8 cellular contexts compared by ENCODE assay signal in genomic region chr11:41201156-41201555, GRCh38.
DNase-seq lines count a peak whose midpoint lies in the region; ATAC-seq, FAIRE-seq and TF ChIP-seq lines count a peak whose summit lies in the region.

No MANE protein-coding gene starts in this region.

- POLR2A ChIA-PET in PC-3 (lab: Charles Lee; ENCODE audit: unreplicated experiment): no interaction called here

- no peak overlapping the region for H3K9ac ChIP-seq in PC-3 (ENCODE audit: low read length)

- CTCF ChIA-PET in PC-3 (lab: Charles Lee): interaction anchor here (0.5 to 0.6 kb wide), 2 partner anchors 32 to 148 kb away, joined by 3 read pairs; no protein-coding TSS in a partner anchor

- H3K27me3 ChIP-seq in PC-3 (ENCODE audit: low read length): no peaks in the 10 kb centered on the region

- H3K4me1 ChIP-seq in PC-3 (ENCODE audit: insufficient read depth, low read length): no peaks in the 10 kb centered on the region

- H3K4me3 Mint-ChIP-seq in glutamatergic neuron (ENCODE audit: unreplicated experiment): no peak overlapping the region

- no peaks in the 10 kb centered on the region for H3K79me2 ChIP-seq in PC-3 (ENCODE audit: low read length)

- FAIRE-seq in H54 (lab: Jason Lieb, UNC): no peak

- H3K9me3 Mint-ChIP-seq in glutamatergic neuron (ENCODE audit: unreplicated experiment): no peaks in the 10 kb centered on the region

- H3K27ac Mint-ChIP-seq in glutamatergic neuron (ENCODE audit: unreplicated experiment): no peak overlapping the region

- H4K20me1 ChIP-seq in PC-3 (ENCODE audit: low read length): no peaks in the 10 kb centered on the region

- no TSS peak for BruUV-seq in PC-3 (replicated peaks; lab: Mats Ljungman, UMichigan)

- H3K36me3 ChIP-seq in PC-3 (ENCODE audit: low read depth, low read length): no peaks in the 10 kb centered on the region

- no peak overlapping the region for H2AFZ ChIP-seq in PC-3 (ENCODE audit: low read length)

- H3K9me3 ChIP-seq in PC-3 (ENCODE audit: low read length): no peaks in the 10 kb centered on the region

- H3K27ac ChIP-seq in PC-3 (ENCODE audit: low read length): no peak overlapping the region

- H3K27me3 Mint-ChIP-seq in glutamatergic neuron (ENCODE audit: unreplicated experiment): no peaks in the 10 kb centered on the region

- no peaks in the 10 kb centered on the region for H3F3A ChIP-seq in PC-3 (ENCODE audit: low read length, unreplicated experiment)

- no peak overlapping the region for H3K4me2 ChIP-seq in PC-3 (ENCODE audit: low read length)

- TF ChIP-seq CTCF in PC-3 (conservative IDR thresholded peaks at IDR 0.05; ENCODE audit: low read depth, low read length): peak; percentile 67
- TF ChIP-seq CTCF in glutamatergic neuron (IDR thresholded peaks at IDR 0.05; ENCODE audit: partially characterized antibody, unreplicated experiment): peak; percentile 75

- no peaks in the 10 kb centered on the region for H3K4me1 Mint-ChIP-seq in glutamatergic neuron (ENCODE audit: low read depth, unreplicated experiment)

- intact Hi-C loops in PC-3 (cut with micrococcal nuclease): no loop called here

- TF ChIP-seq POLR2A in H54 (IDR thresholded peaks at IDR 0.05; ENCODE audit: low read depth, low read length): no peak

- H3K4me3 ChIP-seq in PC-3 (ENCODE audit: low read length): no peak overlapping the region

- H3K36me3 Mint-ChIP-seq in glutamatergic neuron (ENCODE audit: unreplicated experiment): no peaks in the 10 kb centered on the region

- H3K9me2 ChIP-seq in PC-3 (replicated peaks; ENCODE audit: low read length): no peaks in the 10 kb centered on the region

- peak; percentile 49 for DNase-seq in NCI-H345 (lab: John Stamatoyannopoulos, UW)
- no peak for DNase-seq in NCI-H345 treated with DMSO at 0.1 percent for 48 hours (lab: John Stamatoyannopoulos, UW; ENCODE audit: unreplicated experiment)
- DNase-seq in PC-3: peak; percentile 64
- peak; percentile 73 for DNase-seq in glutamatergic neuron
- no peak for DNase-seq in effector CD8-positive, alpha-beta T cell (lab: John Stamatoyannopoulos, UW)
- no peak for DNase-seq in cerebellar nuclear complex (lab: John Stamatoyannopoulos, UW)
- no peak for DNase-seq in H54 (ENCODE audit: insufficient read length, low spot score)

- ATAC-seq in HG03280 (IDR thresholded peaks at IDR 0.05; ENCODE audit: unreplicated experiment): peak; percentile 51
- no peak for ATAC-seq in PC-3

Comparison
In these comparisons a context has a peak if more than half of its experiments do, and no peak if none do; other contexts are left out.
1. DNase-seq: peak in NCI-H345 (single experiment), PC-3 (single experiment) and glutamatergic neuron (single experiment); none in NCI-H345 treated with DMSO at 0.1 percent for 48 hours (single experiment), effector CD8-positive, alpha-beta T cell (single experiment), cerebellar nuclear complex (0 of 2) and H54 (single experiment).